1 cellular context compared by ENCODE assay signal in genomic region chr13:20350380-20350763, GRCh38.
TF ChIP-seq lines count a peak whose summit lies in the region.

No MANE protein-coding gene starts in this region.

TF ChIP-seq in GM23338, 12 proteins besides CTCF, POLR2A, EP300 and RAD21 (continued from another document):
- TF ChIP-seq ZNF462 (CRISPR knock-in tag; IDR thresholded peaks at IDR 0.05) (no peak), EZH2phosphoT487 (IDR thresholded peaks at IDR 0.05; ENCODE audit: unreplicated experiment) (no peak)
